Comparison of ENCODE assay signal across 33 cellular contexts in the genomic region with DNA sequence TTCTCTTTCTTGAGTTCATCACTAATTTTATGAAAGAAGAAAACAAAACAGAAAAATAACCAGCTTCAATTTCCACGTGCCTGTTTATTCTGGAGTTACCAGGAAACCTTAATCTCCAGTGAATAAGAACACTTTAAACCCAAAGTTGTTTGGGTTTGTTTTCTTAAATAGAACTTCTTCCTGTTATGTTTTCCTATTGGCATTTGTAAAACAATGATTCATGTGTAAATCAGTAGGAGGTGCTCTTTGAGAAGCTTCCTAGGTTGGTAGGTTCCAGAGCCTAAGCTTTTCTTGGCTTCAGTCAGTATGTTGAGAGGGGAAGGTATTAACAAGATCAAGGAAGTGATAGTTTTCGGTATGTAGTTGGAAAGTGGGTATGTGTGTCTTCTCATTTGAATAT.
DNase-seq lines count a peak whose midpoint lies in the region; ATAC-seq, FAIRE-seq and TF ChIP-seq lines count a peak whose summit lies in the region.
"Had no signal": no experiment of that assay in that cellular context is flagged by ENCODE, and none has a peak within 500 bp of the region (broad histone marks: within the 10 kb centered on the region; RNA-seq: fewer than 3 reads in every experiment).

No MANE protein-coding gene starts in this region.

- no peaks in the 10 kb centered on the region for H3K9me3 Mint-ChIP-seq in activated naive CD4-positive, alpha-beta T cell treated with anti-CD3 and anti-CD28 coated beads, Interleukin-2, amount 50 U/mL, for 72 hours
- H3K9me3 Mint-ChIP-seq: activated CD8-positive, alpha-beta T cell treated with anti-CD3 and anti-CD28 coated beads for 36 hours; activated naive CD4-positive, alpha-beta T cell treated with anti-CD3 and anti-CD28 coated beads, Interleukin-2, amount 50 U/mL, for 24 hours; activated T-helper 17 cell treated with anti-CD3 and anti-CD28 coated beads, Interleukin-2, amount 50 U/mL, for 72 hours; IgD-negative memory B cell; nephron; stimulated activated effector memory CD8-positive, alpha-beta T cell treated with anti-CD3 and anti-CD28 coated beads, Interleukin-12 subunit alpha, Interleukin-12 subunit beta, amount 100 ng/mL, for 72 hours had no signal

- peaks cover 0 to 14% (median 7%) of the 10 kb centered on the region in 4 experiments; a peak in 6 of 7 replicates for H3K4me1 ChIP-seq in H1 (replicated peaks in 1 of 4; ENCODE audit: control insufficient read depth in 3 of 4, insufficient read depth in 4 of 4, low read length in 3 of 4)
- peaks cover 5% of the 10 kb centered on the region for H3K4me1 ChIP-seq in mesenchymal stem cell (ENCODE audit: control insufficient read depth, insufficient read depth, low read depth, low read length)
- peaks cover 6% of the 10 kb centered on the region for H3K4me1 ChIP-seq in psoas muscle
- H3K4me1 ChIP-seq: BLaER1, gastroesophageal sphincter, Peyer's patch had no signal

- no peak overlapping the region for H4K5ac ChIP-seq in H1 (ENCODE audit: insufficient read length, low read depth, low read length)

- no peak overlapping the region for H2BK20ac ChIP-seq in H1 (ENCODE audit: low read length)

- H3K27ac Mint-ChIP-seq in activated naive CD4-positive, alpha-beta T cell treated with anti-CD3 and anti-CD28 coated beads, Interleukin-2, amount 50 U/mL, for 72 hours: no peak overlapping the region
- H3K27ac Mint-ChIP-seq: activated CD8-positive, alpha-beta T cell treated with anti-CD3 and anti-CD28 coated beads for 36 hours; activated naive CD4-positive, alpha-beta T cell treated with anti-CD3 and anti-CD28 coated beads, Interleukin-2, amount 50 U/mL, for 24 hours; activated T-helper 17 cell treated with anti-CD3 and anti-CD28 coated beads, Interleukin-2, amount 50 U/mL, for 72 hours; IgD-negative memory B cell; nephron; stimulated activated effector memory CD8-positive, alpha-beta T cell treated with anti-CD3 and anti-CD28 coated beads, Interleukin-12 subunit alpha, Interleukin-12 subunit beta, amount 100 ng/mL, for 72 hours; type B pancreatic cell had no signal

- POLR2A ChIA-PET in H1 (lab: Charles Lee; ENCODE audit: partially characterized antibody): no interaction called here

- no peaks in the 10 kb centered on the region for H3K36me3 Mint-ChIP-seq in activated naive CD4-positive, alpha-beta T cell treated with anti-CD3 and anti-CD28 coated beads, Interleukin-2, amount 50 U/mL, for 72 hours
- H3K36me3 Mint-ChIP-seq: activated naive CD4-positive, alpha-beta T cell treated with anti-CD3 and anti-CD28 coated beads, Interleukin-2, amount 50 U/mL, for 24 hours; IgD-negative memory B cell; stimulated activated effector memory CD8-positive, alpha-beta T cell treated with anti-CD3 and anti-CD28 coated beads, Interleukin-12 subunit alpha, Interleukin-12 subunit beta, amount 100 ng/mL, for 72 hours had no signal

- H4K91ac ChIP-seq in H1 (replicated peaks; ENCODE audit: insufficient read length, low read length) (no peak overlapping the region), mesenchymal stem cell (ENCODE audit: low read length) (no peak overlapping the region)

- H3K4me3 ChIP-seq in H1 (ENCODE audit: extremely low read depth in 1 of 4, insufficient read depth in 2 of 4, low read depth in 3 of 4, low read length in 4 of 4) (no peak overlapping the region), mesenchymal stem cell (ENCODE audit: insufficient read depth in 1 of 2, low read depth in 1 of 2, low read length in 2 of 2) (no peak overlapping the region), WERI-Rb-1 (ENCODE audit: low read depth, low read length) (no peak overlapping the region), psoas muscle (no peak overlapping the region)
- H3K4me3 ChIP-seq: BLaER1, gastroesophageal sphincter, hepatocyte, ovary, Peyer's patch had no signal

- H3K27me3 ChIP-seq in H1 (replicated peaks in 1 of 4; ENCODE audit: control insufficient read depth in 3 of 4, extremely low read depth in 1 of 4, insufficient read depth in 3 of 4, low read length in 3 of 4) (no peaks in the 10 kb centered on the region), mesenchymal stem cell (ENCODE audit: control insufficient read depth in 1 of 2, insufficient read depth in 1 of 2, low read length in 2 of 2) (no peaks in the 10 kb centered on the region), WERI-Rb-1 (ENCODE audit: insufficient read depth, low read depth, severe bottlenecking) (no peaks in the 10 kb centered on the region), psoas muscle (ENCODE audit: insufficient read depth in 3 of 3, low read length in 2 of 3) (no peaks in the 10 kb centered on the region)
- H3K27me3 ChIP-seq: BLaER1, gastroesophageal sphincter, hepatocyte, ovary, Peyer's patch had no signal

- no peaks in the 10 kb centered on the region; the same call in 1 of the 2 replicates for H3K23me2 ChIP-seq in H1 (ENCODE audit: low read depth, low read length)

- WGBS in H1 (ENCODE audit: extremely low coverage in 1 of 2, insufficient coverage in 1 of 2, insufficient read length in 1 of 2, insufficient replicate concordance in 2 of 2, low coverage in 1 of 2, low lambda C conversion rate in 2 of 2, missing lambda C conversion rate in 1 of 2), 2 experiments: 26% methylated on average over 2 of the region's 2 CpGs; no CpG with 5 or more reads in 1 of the 2 experiments
- WGBS in mesenchymal stem cell: no CpG with 5 or more reads among the region's 2 CpGs
- WGBS in psoas muscle, 3 donors: 45 to 56% (median 47%) methylated on average over 2 of the region's 2 CpGs

- no peak overlapping the region for H3K23ac ChIP-seq in H1 (ENCODE audit: insufficient read length)
- H3K23ac ChIP-seq in mesenchymal stem cell (ENCODE audit: low read length in 2 of 2): no peak overlapping the region

- H3K27ac ChIP-seq in C4-2B (no peak overlapping the region), H1 (ENCODE audit: low read depth, low read length) (no peak overlapping the region), mesenchymal stem cell (ENCODE audit: low read length, poor library complexity, severe bottlenecking) (no peak overlapping the region), WERI-Rb-1 (no peak overlapping the region), psoas muscle (no peak overlapping the region)
- H3K27ac ChIP-seq: BLaER1, gastroesophageal sphincter, hepatocyte, Peyer's patch had no signal

- no peak for TF ChIP-seq POLR2A in H1 (IDR thresholded peaks at IDR 0.05; ENCODE audit: control extremely low read depth in 1 of 2, low read depth in 2 of 2, low read length in 2 of 2)

- no peak overlapping the region for H2AFZ ChIP-seq in H1 (ENCODE audit: low read length)
- no peak overlapping the region for H2AFZ ChIP-seq in mesenchymal stem cell (ENCODE audit: low read depth, low read length)
- H2AFZ ChIP-seq: hepatocyte had no signal

- no peak overlapping the region for H3K14ac ChIP-seq in H1 (ENCODE audit: insufficient read length)
- no peak overlapping the region for H3K14ac ChIP-seq in mesenchymal stem cell (ENCODE audit: low read length in 2 of 2)

- peak; percentile 11; the same call in 1 of the 2 replicates for TF ChIP-seq CTCF in C4-2B (conservative IDR thresholded peaks at IDR 0.05)
- TF ChIP-seq CTCF in H1 (IDR thresholded peaks at IDR 0.05; ENCODE audit: control extremely low read depth in 1 of 3, insufficient read depth in 1 of 3, low read depth in 1 of 3, low read length in 3 of 3): no peak
- no peak for TF ChIP-seq CTCF in WERI-Rb-1 (IDR thresholded peaks at IDR 0.05; ENCODE audit: low read depth, low read length)
- no peak for TF ChIP-seq CTCF in psoas muscle (IDR thresholded peaks at IDR 0.05)

- H3K36me3 ChIP-seq in H1 (ENCODE audit: control insufficient read depth in 2 of 4, insufficient read depth in 4 of 4, low read length in 3 of 4) (no peaks in the 10 kb centered on the region), mesenchymal stem cell (ENCODE audit: control insufficient read depth in 1 of 2, insufficient read depth in 2 of 2, low read depth in 1 of 2, low read length in 2 of 2) (peaks cover 10 to 43% of the 10 kb centered on the region in 2 experiments), WERI-Rb-1 (no peaks in the 10 kb centered on the region), psoas muscle (ENCODE audit: insufficient read depth in 1 of 2, low read depth in 1 of 2) (no peaks in the 10 kb centered on the region)
- H3K36me3 ChIP-seq: BLaER1, gastroesophageal sphincter, ovary, Peyer's patch had no signal

- no peaks in the 10 kb centered on the region for H3K79me1 ChIP-seq in H1 (ENCODE audit: low read depth, low read length)
- H3K79me1 ChIP-seq in mesenchymal stem cell (replicated peaks; ENCODE audit: low read length, poor library complexity, severe bottlenecking): peaks cover 7% of the 10 kb centered on the region

- H3K4ac ChIP-seq in H1 (replicated peaks; ENCODE audit: insufficient read length, low read depth, low read length) (no peak overlapping the region), mesenchymal stem cell (ENCODE audit: low read depth in 1 of 2, low read length in 2 of 2) (no peak overlapping the region)

- intact Hi-C loops in psoas muscle (cut with DNase I): no loop called here

- H2BK15ac ChIP-seq in H1 (ENCODE audit: low read length): no peak overlapping the region
- no peak overlapping the region for H2BK15ac ChIP-seq in mesenchymal stem cell (ENCODE audit: low read depth, poor library complexity, severe bottlenecking)

- H3K4me2 ChIP-seq in H1 (ENCODE audit: insufficient read depth in 1 of 2, low read depth in 2 of 2, low read length in 2 of 2): peak overlapping the region in 1 of 2 experiments; percentile 22; a peak in 1 of 4 replicates
- no peak overlapping the region for H3K4me2 ChIP-seq in mesenchymal stem cell (ENCODE audit: low read length, poor library complexity, severe bottlenecking)
- H3K4me2 ChIP-seq: BLaER1, hepatocyte had no signal

- H3K56ac ChIP-seq in H1 (replicated peaks; ENCODE audit: insufficient read length, low read depth, low read length): no peak overlapping the region

- ATAC-seq in activated naive CD4-positive, alpha-beta T cell treated with anti-CD3 and anti-CD28 coated beads, Interleukin-2, amount 50 U/mL, for 72 hours: no peak
- ATAC-seq in GM19455 (IDR thresholded peaks at IDR 0.05; ENCODE audit: unreplicated experiment) (no peak), psoas muscle (no peak)
- ATAC-seq: activated CD8-positive, alpha-beta T cell treated with anti-CD3 and anti-CD28 coated beads for 36 hours; activated T-helper 17 cell treated with anti-CD3 and anti-CD28 coated beads, Interleukin-2, amount 50 U/mL, for 72 hours; gastroesophageal sphincter; right cardiac atrium; stimulated activated effector memory CD8-positive, alpha-beta T cell treated with anti-CD3 and anti-CD28 coated beads, Interleukin-12 subunit alpha, Interleukin-12 subunit beta, amount 100 ng/mL, for 72 hours had no signal

- DNase-seq in LHCN-M2 (ENCODE audit: low read depth) (peak; percentile 57), H1 (ENCODE audit: low read depth in 1 of 2, low spot score in 2 of 2) (no peak), mesenchymal stem cell (no peak), WERI-Rb-1 (no peak), psoas muscle (no peak)
- no peak for DNase-seq in activated naive CD4-positive, alpha-beta T cell treated with anti-CD3 and anti-CD28 coated beads, Interleukin-2, amount 50 U/mL, for 72 hours (ENCODE audit: low spot score in 2 of 2)
- DNase-seq: ACHN; activated CD8-positive, alpha-beta T cell treated with anti-CD3 and anti-CD28 coated beads for 36 hours; anterior cingulate cortex; central memory CD4-positive, alpha-beta T cell; COR-L47; DMS79; islet precursor cell; NCI-H1092 treated with DMSO at 0.1 percent for 48 hours; NCI-H2029; NCI-H2227 treated with DMSO at 0.1 percent for 48 hours; NCI-H526 treated with DMSO at 0.1 percent for 48 hours; ovary; Peyer's patch; right cardiac atrium; stimulated activated CD4-positive, alpha-beta T cell treated with anti-CD3 and anti-CD28 coated beads, Interleukin-4, amount 100 ng/mL, for 24 hours; substantia nigra had no signal

- H2BK120ac ChIP-seq in H1 (replicated peaks; ENCODE audit: low read depth, low read length): no peak overlapping the region
- H2BK120ac ChIP-seq in mesenchymal stem cell (ENCODE audit: low read depth, low read length): no peak overlapping the region

- no peaks in the 10 kb centered on the region for H3K9me3 ChIP-seq in H1 (ENCODE audit: insufficient read depth in 2 of 2, low read depth in 1 of 2, low read length in 1 of 2)
- H3K9me3 ChIP-seq in mesenchymal stem cell (ENCODE audit: control insufficient read depth, low read length): no peaks in the 10 kb centered on the region
- H3K9me3 ChIP-seq in WERI-Rb-1 (ENCODE audit: severe bottlenecking): no peaks in the 10 kb centered on the region
- H3K9me3 ChIP-seq in psoas muscle: no peaks in the 10 kb centered on the region
- H3K9me3 ChIP-seq: BLaER1, gastroesophageal sphincter, ovary, Peyer's patch had no signal

- no peak overlapping the region for H3K18ac ChIP-seq in H1 (ENCODE audit: extremely low read depth, low read length)
- H3K18ac ChIP-seq in mesenchymal stem cell (ENCODE audit: low read depth in 1 of 2, low read length in 2 of 2): no peak overlapping the region

- H3K9ac ChIP-seq in H1 (replicated peaks in 1 of 4; ENCODE audit: extremely low read depth in 1 of 4, low read depth in 3 of 4, low read length in 3 of 4) (no peak overlapping the region), mesenchymal stem cell (ENCODE audit: low read length) (peak overlapping the region; percentile 54)
- H3K9ac ChIP-seq: BLaER1 had no signal

- H2BK12ac ChIP-seq in H1 (ENCODE audit: low read depth, low read length) (no peak overlapping the region), mesenchymal stem cell (ENCODE audit: low read length in 2 of 2) (no peak overlapping the region)

- H2BK5ac ChIP-seq in H1 (ENCODE audit: low read depth, low read length): no peak overlapping the region
- H2BK5ac ChIP-seq in mesenchymal stem cell (ENCODE audit: low read depth, low read length, poor library complexity, severe bottlenecking): no peak overlapping the region

- CTCF ChIA-PET in H1 (lab: Charles Lee; ENCODE audit: partially characterized antibody): interaction anchor here (1.0 to 1.4 kb wide), 3 partner anchors 45 to 144 kb away, joined by 3 to 4 read pairs (median 3); no protein-coding TSS in a partner anchor

- no peak for TF ChIP-seq EP300 in H1 (IDR thresholded peaks at IDR 0.05; ENCODE audit: borderline replicate concordance in 1 of 2, low read depth in 2 of 2, low read length in 2 of 2)

- H3K79me2 ChIP-seq in H1 (ENCODE audit: control insufficient read depth in 1 of 2, insufficient read depth in 2 of 2, low read length in 2 of 2): no peaks in the 10 kb centered on the region

- TF ChIP-seq RAD21 in H1 (IDR thresholded peaks at IDR 0.05 in 1 of 2, conservative IDR thresholded peaks at IDR 0.05 in 1 of 2; ENCODE audit: low read depth in 2 of 2, low read length in 2 of 2): no peak

- H4K20me1 ChIP-seq in H1 (replicated peaks in 1 of 2; ENCODE audit: control insufficient read depth in 1 of 2, insufficient read depth in 2 of 2, low read length in 2 of 2): no peaks in the 10 kb centered on the region
- H4K20me1 ChIP-seq: BLaER1 had no signal

- FAIRE-seq in H1 (lab: Jason Lieb, UNC): peak; percentile 65

- H2AK5ac ChIP-seq in H1 (ENCODE audit: low read depth, low read length) (no peak overlapping the region), mesenchymal stem cell (ENCODE audit: low read length, severe bottlenecking) (no peak overlapping the region)

- H4K8ac ChIP-seq in H1 (ENCODE audit: extremely low read depth, insufficient read depth, low read length) (no peak overlapping the region), mesenchymal stem cell (ENCODE audit: low read length) (no peak overlapping the region)
